20 cellular contexts compared by ENCODE assay signal in the genomic region with DNA sequence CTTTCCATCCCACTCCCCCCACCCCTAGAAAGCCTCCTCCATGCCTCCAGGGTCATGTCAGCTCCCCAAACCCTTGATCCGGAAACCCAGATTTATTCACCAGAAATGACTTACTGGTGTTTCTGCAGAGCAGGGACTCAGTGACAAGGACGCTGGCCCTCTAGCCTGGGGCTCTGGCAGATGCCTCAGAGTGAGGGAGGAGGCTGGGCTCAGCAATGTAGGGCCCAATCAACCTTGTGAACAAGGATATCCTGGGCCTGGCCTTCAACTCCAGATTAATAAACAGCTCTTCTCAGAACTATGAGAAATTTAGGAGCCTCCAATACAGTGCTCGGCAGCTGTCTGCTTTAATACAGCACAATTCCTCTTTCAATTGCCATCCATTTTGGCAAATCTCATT. TPM values are rescaled to one million over a fixed set of nuclear protein-coding genes. Genes with fewer than 3 reads are reported as not detected.
A peak's percentile ranks its signal among the peaks of the same experiment; 100 is the strongest.
DNase-seq lines count a peak whose midpoint lies in the region; ATAC-seq and TF ChIP-seq lines count a peak whose summit lies in the region.
"Had no signal": no experiment of that assay in that cellular context is flagged by ENCODE, and none has a peak within 500 bp of the region (broad histone marks: within the 10 kb centered on the region; RNA-seq: fewer than 3 reads in every experiment).

A gene (minus strand): TSS at position 162 of the 400 bp plus-strand sequence. CDS start 1,149 bp downstream, outside the sequence.

- no peaks in the 10 kb centered on the region for H3K9me3 ChIP-seq in PC-3 (ENCODE audit: low read length)
- no peaks in the 10 kb centered on the region for H3K9me3 ChIP-seq in lung (ENCODE audit: control insufficient read depth in 2 of 2, insufficient read depth in 1 of 2, low read length in 1 of 2)
- no peaks in the 10 kb centered on the region for H3K9me3 ChIP-seq in smooth muscle cell (replicated peaks; ENCODE audit: low read depth)
- H3K9me3 ChIP-seq in T-helper 17 cell (ENCODE audit: control insufficient read depth, low read length, poor library complexity, severe bottlenecking): no peaks in the 10 kb centered on the region

- peak within 1 kb of the TSS; percentile 44 for H2AFZ ChIP-seq in PC-3 (ENCODE audit: low read length)
- no peak within 1 kb of the TSS for H2AFZ ChIP-seq in smooth muscle cell (ENCODE audit: low read depth)

- CTCF ChIA-PET in PC-3 (lab: Charles Lee): interaction anchor here (0.6 to 1.7 kb wide), 2 partner anchors 31 to 205 kb away, joined by 3 to 7 read pairs; no protein-coding TSS in a partner anchor

- peak within 1 kb of the TSS; percentile 13; the same call in 1 of the 2 replicates for H3K4me3 ChIP-seq in PC-3 (ENCODE audit: low read length)
- no peak within 1 kb of the TSS for H3K4me3 ChIP-seq in lung
- H3K4me3 ChIP-seq in smooth muscle cell: no peak within 1 kb of the TSS

- peaks cover 7% of the 10 kb centered on the region for H3F3A ChIP-seq in PC-3 (ENCODE audit: low read length, unreplicated experiment)
- no peaks in the 10 kb centered on the region for H3F3A ChIP-seq in smooth muscle cell (ENCODE audit: low read depth)

- H3K9ac ChIP-seq in PC-3 (ENCODE audit: low read length) (peak within 1 kb of the TSS; percentile 55), smooth muscle cell (ENCODE audit: low read depth) (no peak within 1 kb of the TSS)

- H3K36me3 Mint-ChIP-seq in T-helper 17 cell (ENCODE audit: low read depth): no peaks in the 10 kb centered on the region

- H3K27ac ChIP-seq in PC-3 (ENCODE audit: low read length) (peak within 1 kb of the TSS; percentile 82), lung (ENCODE audit: low read depth in 1 of 2, low read length in 1 of 2) (no peak within 1 kb of the TSS), smooth muscle cell (ENCODE audit: low read depth) (peak within 1 kb of the TSS; percentile 58)
- H3K27ac ChIP-seq: C4-2B, HL-60 had no signal

- H3K27ac Mint-ChIP-seq in T-helper 17 cell: no peak within 1 kb of the TSS
- H3K27ac Mint-ChIP-seq: CD4-positive, alpha-beta T cell; H9; IgD-negative memory B cell had no signal

- POLR2A ChIA-PET in PC-3 (lab: Charles Lee; ENCODE audit: unreplicated experiment): no interaction called here

- H4K20me1 ChIP-seq in PC-3 (ENCODE audit: low read length) (no peaks in the 10 kb centered on the region), smooth muscle cell (ENCODE audit: low read depth) (no peaks in the 10 kb centered on the region)

- no peak within 1 kb of the TSS for H3K4me3 Mint-ChIP-seq in T-helper 17 cell
- H3K4me3 Mint-ChIP-seq: CD4-positive, alpha-beta T cell; H9; IgD-negative memory B cell had no signal

- no peaks in the 10 kb centered on the region for H3K36me3 ChIP-seq in PC-3 (ENCODE audit: low read depth, low read length)
- no peaks in the 10 kb centered on the region for H3K36me3 ChIP-seq in lung (ENCODE audit: control insufficient read depth in 2 of 2, insufficient read depth in 2 of 2, low read length in 2 of 2)
- no peaks in the 10 kb centered on the region for H3K36me3 ChIP-seq in smooth muscle cell (ENCODE audit: low read depth)

- H3K9me2 ChIP-seq in PC-3 (replicated peaks; ENCODE audit: low read length): no peaks in the 10 kb centered on the region

- intact Hi-C loops in PC-3 (cut with micrococcal nuclease): no loop called here

- H3K4me1 ChIP-seq in PC-3 (ENCODE audit: insufficient read depth, low read length) (peaks cover 25% of the 10 kb centered on the region), lung (ENCODE audit: control insufficient read depth in 2 of 2, insufficient read depth in 2 of 2, low read length in 2 of 2) (no peaks in the 10 kb centered on the region), smooth muscle cell (ENCODE audit: low read depth) (no peaks in the 10 kb centered on the region)

- H3K79me2 ChIP-seq in PC-3 (ENCODE audit: low read length) (no peaks in the 10 kb centered on the region), smooth muscle cell (ENCODE audit: low read depth) (no peaks in the 10 kb centered on the region)

- WGBS in lung, 2 donors: 83 to 94% methylated on average over 3 of the region's 3 CpGs
- WGBS in smooth muscle cell (ENCODE audit: low lambda C conversion rate): 98% methylated on average over 3 of the region's 3 CpGs

- H3K27me3 Mint-ChIP-seq in T-helper 17 cell: no peaks in the 10 kb centered on the region
- H3K27me3 Mint-ChIP-seq: CD4-positive, alpha-beta T cell had no signal

- H3K4me1 Mint-ChIP-seq in T-helper 17 cell: no peaks in the 10 kb centered on the region
- H3K4me1 Mint-ChIP-seq: H9, IgD-negative memory B cell had no signal

- DNase-seq in PC-3 (no peak), left lobe of liver (ENCODE audit: low spot score) (peak; percentile 72), lung (ENCODE audit: low spot score) (peak; percentile 16), smooth muscle cell (lab: John Stamatoyannopoulos, UW; ENCODE audit: unreplicated experiment) (no peak), T-helper 17 cell (no peak), H4 (ENCODE audit: low spot score) (no peak)
- DNase-seq: ACHN; CD4-positive, alpha-beta T cell; DMS153; DMS79; GOT3; H9; KBM-7 had no signal

- no peak for ATAC-seq in PC-3
- peak; percentile 52 for ATAC-seq in left lobe of liver
- no peak for ATAC-seq in lung (ENCODE audit: insufficient read depth, low FRiP score)
- ATAC-seq in GM19452 (IDR thresholded peaks at IDR 0.05; ENCODE audit: unreplicated experiment): no peak
- no peak for ATAC-seq in T-helper 17 cell

- no TSS peak for BruUV-seq in PC-3 (replicated peaks; lab: Mats Ljungman, UMichigan)

- TF ChIP-seq CTCF in PC-3 (conservative IDR thresholded peaks at IDR 0.05; ENCODE audit: low read depth, low read length) (no peak), lung (IDR thresholded peaks at IDR 0.05; ENCODE audit: control extremely low read depth, extremely low read depth) (no peak), smooth muscle cell (IDR thresholded peaks at IDR 0.05; ENCODE audit: borderline replicate concordance, insufficient read depth, poor library complexity, severe bottlenecking) (no peak)

- H3K27me3 ChIP-seq in PC-3 (ENCODE audit: low read length) (no peaks in the 10 kb centered on the region), lung (ENCODE audit: control insufficient read depth, insufficient read depth) (no peaks in the 10 kb centered on the region), smooth muscle cell (ENCODE audit: low read depth) (no peaks in the 10 kb centered on the region)

- peak within 1 kb of the TSS; percentile 65 for H3K4me2 ChIP-seq in PC-3 (ENCODE audit: low read length)
- H3K4me2 ChIP-seq in smooth muscle cell: peak within 1 kb of the TSS; percentile 6

RNA-seq across cellular contexts. Expression of the gene that starts here (rescaled TPM):
- total RNA-seq in PC-3 (2014; rRNA removed) (0.17 TPM in 1 of 2 replicates, not detected in the other), left lobe of liver (108 TPM), lung (under 1 TPM in 1 of 2 donors, not detected in 1; 0.06 TPM), smooth muscle cell (0.04 TPM in 1 of 2 replicates, not detected in the other), T-helper 17 cell (not detected)
- polyA plus RNA-seq in lung (not detected), smooth muscle cell (not detected in 2 replicates)
- total RNA-seq in H4 (2014; rRNA removed; shearing (Covaris generic)): not detected in 2 replicates
- total RNA-seq: CD4-positive, alpha-beta T cell; Daoy; H9; HT1080 had no signal
- polyA plus RNA-seq: BJ, IgD-negative memory B cell had no signal

Comparison
In these comparisons a context has a peak if more than half of its experiments do, and no peak if none do; other contexts are left out.
1. RNA of the gene that starts here (total RNA-seq): 108 TPM in left lobe of liver (single experiment); 0.06 TPM in lung, 0.04 TPM in smooth muscle cell, 0.17 TPM in PC-3, not detected in T-helper 17 cell and not detected in H4; every median in the first group is over 10 times any median in the second.
2. Peak in DNase-seq in lung; RNA of the gene not detected or under 1 TPM.
3. H3K27ac ChIP-seq: peak in PC-3 (single experiment) and smooth muscle cell (single experiment); none in lung (0 of 2).